24 cellular contexts compared by ENCODE assay signal in genomic region chr17:1012823-1013728, GRCh38. TPM values are rescaled to one million over a fixed set of nuclear protein-coding genes. Genes with fewer than 3 reads are reported as not detected.
DNase-seq lines count a peak whose midpoint lies in the region; ATAC-seq and TF ChIP-seq lines count a peak whose summit lies in the region.
"Had no signal": no experiment of that assay in that cellular context is flagged by ENCODE, and none has a peak within 500 bp of the region (broad histone marks: within the 10 kb centered on the region; RNA-seq: fewer than 3 reads in every experiment).

No MANE protein-coding gene starts in this region.

- H3K27me3 ChIP-seq in RWPE2 (ENCODE audit: insufficient read depth, poor library complexity, severe bottlenecking) (no peaks in the 10 kb centered on the region), lower lobe of right lung (ENCODE audit: low read depth) (no peaks in the 10 kb centered on the region), SJCRH30 (no peaks in the 10 kb centered on the region)
- H3K27me3 ChIP-seq: BE2C had no signal

- H3K9me3 ChIP-seq in RWPE2 (ENCODE audit: severe bottlenecking) (no peaks in the 10 kb centered on the region), lower lobe of right lung (no peaks in the 10 kb centered on the region), SJCRH30 (replicated peaks) (no peaks in the 10 kb centered on the region)
- H3K9me3 ChIP-seq: BE2C, SK-N-SH had no signal

- intact Hi-C loops in lower lobe of right lung (cut with DNase I): no loop called here

- no peak for DNase-seq in stimulated activated naive CD8-positive, alpha-beta T cell treated with anti-CD3 and anti-CD28 coated beads, Interleukin-15, amount 100 ng/mL, for 72 hours
- no peak for DNase-seq in stimulated activated naive CD8-positive, alpha-beta T cell treated with anti-CD3 and anti-CD28 coated beads, Interleukin-15, Interleukin-2, amounts not matched to agents 100 U/mL and 50 U/mL, for 24 hours
- DNase-seq in RWPE2 (ENCODE audit: low spot score) (peak; percentile 27), lower lobe of right lung (peak; percentile 41), DMS114 treated with DMSO at 0.1 percent for 48 hours (lab: John Stamatoyannopoulos, UW; ENCODE audit: unreplicated experiment) (no peak), SJCRH30 (no peak), DMS153 treated with DMSO at 0.1 percent for 48 hours (lab: John Stamatoyannopoulos, UW; ENCODE audit: unreplicated experiment) (no peak)
- DNase-seq in activated naive CD4-positive, alpha-beta T cell (lab: John Stamatoyannopoulos, UW): no peak
- DNase-seq: BE2C; CD4-positive, CD25-positive, alpha-beta regulatory T cell; DMS79 treated with DMSO at 0.1 percent for 48 hours; HFFc6; KBM-7; MM.1S; NCI-H1105; NCI-H146; NCI-H2029; NCI-H2171; NCI-H446 treated with DMSO at 0.1 percent for 48 hours; NCI-H526 treated with DMSO at 0.1 percent for 48 hours; OCI-M1; SHP77 treated with DMSO at 0.1 percent for 48 hours; SK-N-SH had no signal

- TF ChIP-seq CTCF in RWPE2 (IDR thresholded peaks at IDR 0.05; ENCODE audit: poor library complexity, severe bottlenecking) (no peak), lower lobe of right lung (IDR thresholded peaks at IDR 0.05) (no peak)

- H3K27ac ChIP-seq in RWPE2 (ENCODE audit: poor library complexity, severe bottlenecking) (no peak overlapping the region), lower lobe of right lung (no peak overlapping the region), SJCRH30 (no peak overlapping the region)

- H3K4me3 ChIP-seq in RWPE2 (ENCODE audit: severe bottlenecking) (no peak overlapping the region), lower lobe of right lung (no peak overlapping the region), SJCRH30 (no peak overlapping the region)
- H3K4me3 ChIP-seq: GM12878 had no signal

- no peaks in the 10 kb centered on the region for H3K9me3 Mint-ChIP-seq in stimulated activated naive CD8-positive, alpha-beta T cell treated with anti-CD3 and anti-CD28 coated beads, Interleukin-15, amount 100 ng/mL, for 72 hours
- H3K9me3 Mint-ChIP-seq: CD4-positive, CD25-positive, alpha-beta regulatory T cell; HFFc6 had no signal

- H3K4me1 Mint-ChIP-seq in stimulated activated naive CD8-positive, alpha-beta T cell treated with anti-CD3 and anti-CD28 coated beads, Interleukin-15, amount 100 ng/mL, for 72 hours: no peaks in the 10 kb centered on the region
- H3K4me1 Mint-ChIP-seq: CD4-positive, CD25-positive, alpha-beta regulatory T cell had no signal

- H3K36me3 ChIP-seq in RWPE2 (ENCODE audit: low read depth): peaks cover 8% of the 10 kb centered on the region; the same call in 1 of the 2 replicates
- H3K36me3 ChIP-seq in lower lobe of right lung: peaks cover 60% of the 10 kb centered on the region
- no peaks in the 10 kb centered on the region for H3K36me3 ChIP-seq in SJCRH30
- H3K36me3 ChIP-seq: BE2C had no signal

- no peaks in the 10 kb centered on the region for H3K27me3 Mint-ChIP-seq in stimulated activated naive CD8-positive, alpha-beta T cell treated with anti-CD3 and anti-CD28 coated beads, Interleukin-15, amount 100 ng/mL, for 72 hours
- H3K27me3 Mint-ChIP-seq: CD4-positive, CD25-positive, alpha-beta regulatory T cell had no signal

- H3K4me1 ChIP-seq in RWPE2 (ENCODE audit: insufficient read depth, poor library complexity, severe bottlenecking) (no peaks in the 10 kb centered on the region), lower lobe of right lung (peaks cover 16% of the 10 kb centered on the region), SJCRH30 (peaks cover 8% of the 10 kb centered on the region; the same call in 1 of the 2 replicates)
- H3K4me1 ChIP-seq: BE2C had no signal

- H3K27ac Mint-ChIP-seq in stimulated activated naive CD8-positive, alpha-beta T cell treated with anti-CD3 and anti-CD28 coated beads, Interleukin-15, amount 100 ng/mL, for 72 hours: no peak overlapping the region
- H3K27ac Mint-ChIP-seq: CD4-positive, CD25-positive, alpha-beta regulatory T cell; HFFc6 had no signal

- H3K4me3 Mint-ChIP-seq in stimulated activated naive CD8-positive, alpha-beta T cell treated with anti-CD3 and anti-CD28 coated beads, Interleukin-15, amount 100 ng/mL, for 72 hours: no peak overlapping the region
- H3K4me3 Mint-ChIP-seq: CD4-positive, CD25-positive, alpha-beta regulatory T cell; HFFc6 had no signal

- peak; percentile 44 for ATAC-seq in stimulated activated naive CD8-positive, alpha-beta T cell treated with anti-CD3 and anti-CD28 coated beads, Interleukin-15, amount 100 ng/mL, for 72 hours
- ATAC-seq in stimulated activated naive CD8-positive, alpha-beta T cell treated with anti-CD3 and anti-CD28 coated beads, Interleukin-15, Interleukin-2, amounts not matched to agents 100 U/mL and 50 U/mL, for 24 hours: no peak
- ATAC-seq in RWPE2 (ENCODE audit: low read depth) (no peak), lower lobe of right lung (no peak)
- ATAC-seq: GM12878 had no signal

RNA-seq across cellular contexts. Expression of gene TIMM22, which starts 16.1 kb away (rescaled TPM):
- 9.1 TPM for total RNA-seq in lower lobe of right lung
- total RNA-seq in SJCRH30 (2014; rRNA removed; shearing (Covaris generic)): 15.6 and 17.4 TPM in 2 replicates

RNA-seq across cellular contexts. Expression of gene NXN, which starts 33.5 kb away (rescaled TPM):
- 42.6 TPM for total RNA-seq in lower lobe of right lung
- total RNA-seq in SJCRH30 (2014; rRNA removed; shearing (Covaris generic)): 32.8 and 35.2 TPM in 2 replicates

Comparison
In these comparisons a context has a peak if more than half of its experiments do, and no peak if none do; other contexts are left out.
1. DNase-seq: peak in RWPE2 (single experiment) and lower lobe of right lung (single experiment); none in stimulated activated naive CD8-positive, alpha-beta T cell treated with anti-CD3 and anti-CD28 coated beads, Interleukin-15, amount 100 ng/mL, for 72 hours (0 of 2), stimulated activated naive CD8-positive, alpha-beta T cell treated with anti-CD3 and anti-CD28 coated beads, Interleukin-15, Interleukin-2, amounts not matched to agents 100 U/mL and 50 U/mL, for 24 hours (single experiment), DMS114 treated with DMSO at 0.1 percent for 48 hours (single experiment), activated naive CD4-positive, alpha-beta T cell (0 of 4), SJCRH30 (0 of 2) and DMS153 treated with DMSO at 0.1 percent for 48 hours (single experiment).